Comparison of ENCODE assay signal across 1 cellular context in the genomic region with DNA sequence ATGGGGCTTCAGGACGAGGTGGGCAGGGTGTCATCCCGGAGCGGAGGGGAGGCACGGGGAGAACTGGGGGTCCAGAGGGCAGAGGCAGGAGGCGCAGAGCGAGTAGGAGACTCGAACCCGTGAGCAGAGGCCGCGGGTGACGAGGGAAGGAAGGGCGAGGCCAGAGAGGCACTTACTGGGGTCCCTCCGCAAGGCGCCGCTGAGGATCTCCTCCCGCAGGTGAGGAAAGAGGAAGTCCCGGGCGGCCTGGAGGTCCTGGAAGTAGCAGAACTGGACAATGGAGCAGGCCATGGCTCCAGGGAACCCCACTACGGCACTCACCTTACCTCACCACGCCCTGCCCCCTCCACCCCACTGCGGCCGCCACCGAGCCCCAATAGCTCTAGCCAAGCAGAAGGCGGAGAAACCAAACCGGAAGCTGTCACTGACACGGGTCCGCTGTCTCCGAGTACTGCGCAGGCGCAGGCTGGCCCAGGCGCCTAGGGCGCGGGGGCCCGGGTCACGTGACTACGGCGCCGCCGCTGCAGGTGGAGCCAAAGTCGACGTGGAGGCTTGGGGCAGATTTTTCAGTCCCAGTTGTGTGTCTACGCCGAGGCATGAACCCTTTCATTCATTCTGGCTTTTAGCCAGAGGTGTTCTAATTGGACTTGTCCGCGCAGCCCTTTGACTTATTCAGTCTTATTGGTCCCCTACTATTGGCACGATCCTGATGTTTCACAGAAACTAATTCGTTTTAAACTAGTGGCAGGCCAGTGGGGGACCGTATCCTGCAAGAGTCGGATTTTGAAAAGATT.
TF ChIP-seq lines count a peak whose summit lies in the region.

A gene with protein sequence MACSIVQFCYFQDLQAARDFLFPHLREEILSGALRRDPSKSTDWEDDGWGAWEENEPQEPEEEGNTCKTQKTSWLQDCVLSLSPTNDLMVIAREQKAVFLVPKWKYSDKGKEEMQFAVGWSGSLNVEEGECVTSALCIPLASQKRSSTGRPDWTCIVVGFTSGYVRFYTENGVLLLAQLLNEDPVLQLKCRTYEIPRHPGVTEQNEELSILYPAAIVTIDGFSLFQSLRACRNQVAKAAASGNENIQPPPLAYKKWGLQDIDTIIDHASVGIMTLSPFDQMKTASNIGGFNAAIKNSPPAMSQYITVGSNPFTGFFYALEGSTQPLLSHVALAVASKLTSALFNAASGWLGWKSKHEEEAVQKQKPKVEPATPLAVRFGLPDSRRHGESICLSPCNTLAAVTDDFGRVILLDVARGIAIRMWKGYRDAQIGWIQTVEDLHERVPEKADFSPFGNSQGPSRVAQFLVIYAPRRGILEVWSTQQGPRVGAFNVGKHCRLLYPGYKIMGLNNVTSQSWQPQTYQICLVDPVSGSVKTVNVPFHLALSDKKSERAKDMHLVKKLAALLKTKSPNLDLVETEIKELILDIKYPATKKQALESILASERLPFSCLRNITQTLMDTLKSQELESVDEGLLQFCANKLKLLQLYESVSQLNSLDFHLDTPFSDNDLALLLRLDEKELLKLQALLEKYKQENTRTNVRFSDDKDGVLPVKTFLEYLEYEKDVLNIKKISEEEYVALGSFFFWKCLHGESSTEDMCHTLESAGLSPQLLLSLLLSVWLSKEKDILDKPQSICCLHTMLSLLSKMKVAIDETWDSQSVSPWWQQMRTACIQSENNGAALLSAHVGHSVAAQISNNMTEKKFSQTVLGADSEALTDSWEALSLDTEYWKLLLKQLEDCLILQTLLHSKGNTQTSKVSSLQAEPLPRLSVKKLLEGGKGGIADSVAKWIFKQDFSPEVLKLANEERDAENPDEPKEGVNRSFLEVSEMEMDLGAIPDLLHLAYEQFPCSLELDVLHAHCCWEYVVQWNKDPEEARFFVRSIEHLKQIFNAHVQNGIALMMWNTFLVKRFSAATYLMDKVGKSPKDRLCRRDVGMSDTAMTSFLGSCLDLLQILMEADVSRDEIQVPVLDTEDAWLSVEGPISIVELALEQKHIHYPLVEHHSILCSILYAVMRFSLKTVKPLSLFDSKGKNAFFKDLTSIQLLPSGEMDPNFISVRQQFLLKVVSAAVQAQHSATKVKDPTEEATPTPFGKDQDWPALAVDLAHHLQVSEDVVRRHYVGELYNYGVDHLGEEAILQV (N-terminal part only) (minus strand): TSS at position 407 of the 794 bp plus-strand sequence. CDS start 116 bp downstream, at position 291.

TF ChIP-seq in K562, 482 proteins besides CTCF, POLR2A, EP300 and RAD21 (continued from another document and continues in another):
- TF ChIP-seq, protein P1, sequence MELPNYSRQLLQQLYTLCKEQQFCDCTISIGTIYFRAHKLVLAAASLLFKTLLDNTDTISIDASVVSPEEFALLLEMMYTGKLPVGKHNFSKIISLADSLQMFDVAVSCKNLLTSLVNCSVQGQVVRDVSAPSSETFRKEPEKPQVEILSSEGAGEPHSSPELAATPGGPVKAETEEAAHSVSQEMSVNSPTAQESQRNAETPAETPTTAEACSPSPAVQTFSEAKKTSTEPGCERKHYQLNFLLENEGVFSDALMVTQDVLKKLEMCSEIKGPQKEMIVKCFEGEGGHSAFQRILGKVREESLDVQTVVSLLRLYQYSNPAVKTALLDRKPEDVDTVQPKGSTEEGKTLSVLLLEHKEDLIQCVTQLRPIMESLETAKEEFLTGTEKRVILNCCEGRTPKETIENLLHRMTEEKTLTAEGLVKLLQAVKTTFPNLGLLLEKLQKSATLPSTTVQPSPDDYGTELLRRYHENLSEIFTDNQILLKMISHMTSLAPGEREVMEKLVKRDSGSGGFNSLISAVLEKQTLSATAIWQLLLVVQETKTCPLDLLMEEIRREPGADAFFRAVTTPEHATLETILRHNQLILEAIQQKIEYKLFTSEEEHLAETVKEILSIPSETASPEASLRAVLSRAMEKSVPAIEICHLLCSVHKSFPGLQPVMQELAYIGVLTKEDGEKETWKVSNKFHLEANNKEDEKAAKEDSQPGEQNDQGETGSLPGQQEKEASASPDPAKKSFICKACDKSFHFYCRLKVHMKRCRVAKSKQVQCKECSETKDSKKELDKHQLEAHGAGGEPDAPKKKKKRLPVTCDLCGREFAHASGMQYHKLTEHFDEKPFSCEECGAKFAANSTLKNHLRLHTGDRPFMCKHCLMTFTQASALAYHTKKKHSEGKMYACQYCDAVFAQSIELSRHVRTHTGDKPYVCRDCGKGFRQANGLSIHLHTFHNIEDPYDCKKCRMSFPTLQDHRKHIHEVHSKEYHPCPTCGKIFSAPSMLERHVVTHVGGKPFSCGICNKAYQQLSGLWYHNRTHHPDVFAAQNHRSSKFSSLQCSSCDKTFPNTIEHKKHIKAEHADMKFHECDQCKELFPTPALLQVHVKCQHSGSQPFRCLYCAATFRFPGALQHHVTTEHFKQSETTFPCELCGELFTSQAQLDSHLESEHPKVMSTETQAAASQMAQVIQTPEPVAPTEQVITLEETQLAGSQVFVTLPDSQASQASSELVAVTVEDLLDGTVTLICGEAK (IDR thresholded peaks at IDR 0.05): peak; percentile 80
- TF ChIP-seq, protein P1 (CRISPR knock-in tag; IDR thresholded peaks at IDR 0.05): no peak
- TF ChIP-seq, protein P2, sequence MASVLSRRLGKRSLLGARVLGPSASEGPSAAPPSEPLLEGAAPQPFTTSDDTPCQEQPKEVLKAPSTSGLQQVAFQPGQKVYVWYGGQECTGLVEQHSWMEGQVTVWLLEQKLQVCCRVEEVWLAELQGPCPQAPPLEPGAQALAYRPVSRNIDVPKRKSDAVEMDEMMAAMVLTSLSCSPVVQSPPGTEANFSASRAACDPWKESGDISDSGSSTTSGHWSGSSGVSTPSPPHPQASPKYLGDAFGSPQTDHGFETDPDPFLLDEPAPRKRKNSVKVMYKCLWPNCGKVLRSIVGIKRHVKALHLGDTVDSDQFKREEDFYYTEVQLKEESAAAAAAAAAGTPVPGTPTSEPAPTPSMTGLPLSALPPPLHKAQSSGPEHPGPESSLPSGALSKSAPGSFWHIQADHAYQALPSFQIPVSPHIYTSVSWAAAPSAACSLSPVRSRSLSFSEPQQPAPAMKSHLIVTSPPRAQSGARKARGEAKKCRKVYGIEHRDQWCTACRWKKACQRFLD (CRISPR knock-in tag; IDR thresholded peaks at IDR 0.05): no peak
- TF ChIP-seq ADNP (tag; IDR thresholded peaks at IDR 0.05): peak; percentile 47; the same call in 1 of the 2 replicates
- peak; percentile 83 for TF ChIP-seq EP400 (IDR thresholded peaks at IDR 0.05)
- TF ChIP-seq ZNF282 (CRISPR knock-in tag; IDR thresholded peaks at IDR 0.05): no peak
- 0 out of 2 replicates have a peak, but pooled peaks have one; percentile 35 for TF ChIP-seq ZKSCAN1 (IDR thresholded peaks at IDR 0.05; ENCODE audit: low read depth, low read length)
- peak; percentile 9; the same call in 1 of the 2 replicates for TF ChIP-seq TCF3 (CRISPR knock-in tag; IDR thresholded peaks at IDR 0.05)
- no peak for TF ChIP-seq ZNF778 (CRISPR knock-in tag; IDR thresholded peaks at IDR 0.05)
- no peak for TF ChIP-seq U2AF2 (optimal IDR thresholded peaks at IDR 0.05; ENCODE audit: low read depth, low read length)
- TF ChIP-seq POU5F1 (IDR thresholded peaks at IDR 0.05; ENCODE audit: borderline replicate concordance, low read depth, low read length, partially characterized antibody): no peak
- peak; percentile 62; the same call in 1 of the 2 replicates for TF ChIP-seq ZBTB33 (CRISPR knock-in tag; IDR thresholded peaks at IDR 0.05)
- peak; percentile 86; the same call in 1 of the 2 replicates for TF ChIP-seq THAP7 (CRISPR knock-in tag; IDR thresholded peaks at IDR 0.05)
- TF ChIP-seq ZNF589 (CRISPR knock-in tag; IDR thresholded peaks at IDR 0.05; ENCODE audit: low read depth): peak; percentile 54; the same call in 1 of the 2 replicates
- 0 out of 2 replicates have a peak, but pooled peaks have one; percentile 9 for TF ChIP-seq FOSL1 (tag; conservative IDR thresholded peaks at IDR 0.05)
- TF ChIP-seq ARID2 (IDR thresholded peaks at IDR 0.05): 0 out of 2 replicates have a peak, but pooled peaks have one; percentile 16
- TF ChIP-seq STAT5A (IDR thresholded peaks at IDR 0.05; ENCODE audit: borderline replicate concordance, low read length): no peak
- TF ChIP-seq ZNF584 (CRISPR knock-in tag; IDR thresholded peaks at IDR 0.05; ENCODE audit: low read depth): peak; percentile 39; the same call in 1 of the 2 replicates
- peak; percentile 59 for TF ChIP-seq SOX6 (IDR thresholded peaks at IDR 0.05)
- TF ChIP-seq PHF20 (IDR thresholded peaks at IDR 0.05; ENCODE audit: partially characterized antibody): peak; percentile 64
- TF ChIP-seq ZBTB1 (CRISPR knock-in tag; IDR thresholded peaks at IDR 0.05; ENCODE audit: borderline replicate concordance, low read depth): peak; percentile 81; the same call in 1 of the 2 replicates
- 0 out of 2 replicates have a peak, but pooled peaks have one; percentile 31 for TF ChIP-seq ATF1 (CRISPR knock-in tag; IDR thresholded peaks at IDR 0.05)
- peak; percentile 92 for TF ChIP-seq ATF1 (tag; IDR thresholded peaks at IDR 0.05)
- peak; percentile 20 for TF ChIP-seq NUFIP1 (IDR thresholded peaks at IDR 0.05; ENCODE audit: partially characterized antibody)
- peak; percentile 2; the same call in 1 of the 2 replicates for TF ChIP-seq KAT7 (CRISPR knock-in tag; IDR thresholded peaks at IDR 0.05; ENCODE audit: borderline replicate concordance)
- TF ChIP-seq JUND (IDR thresholded peaks at IDR 0.05; ENCODE audit: borderline replicate concordance, low read depth, low read length): peak; percentile 28; the same call in 1 of the 2 replicates
- TF ChIP-seq JUND (tag; IDR thresholded peaks at IDR 0.05; ENCODE audit: borderline replicate concordance, low read depth, low read length): peak; percentile 10; the same call in 2 of the 3 replicates
- 0 out of 2 replicates have a peak, but pooled peaks have one; percentile 28 for TF ChIP-seq MBD2 (IDR thresholded peaks at IDR 0.05; ENCODE audit: borderline replicate concordance, low read depth)
- peak; percentile 27 for TF ChIP-seq ARID1B (IDR thresholded peaks at IDR 0.05)
- no peak for TF ChIP-seq HINFP (tag; conservative IDR thresholded peaks at IDR 0.05; ENCODE audit: low read depth)
- TF ChIP-seq ZNF277 (CRISPR knock-in tag; IDR thresholded peaks at IDR 0.05; ENCODE audit: borderline replicate concordance): no peak
- TF ChIP-seq ELF2 (CRISPR knock-in tag; IDR thresholded peaks at IDR 0.05): peak; percentile 32
- 0 out of 2 replicates have a peak, but pooled peaks have one; percentile 15 for TF ChIP-seq ZNF57 (CRISPR knock-in tag; IDR thresholded peaks at IDR 0.05)
- TF ChIP-seq ZNF717 (CRISPR knock-in tag; IDR thresholded peaks at IDR 0.05): 0 out of 2 replicates have a peak, but pooled peaks have one; percentile 67
